Comparison of ENCODE assay signal across 28 cellular contexts in the genomic region with DNA sequence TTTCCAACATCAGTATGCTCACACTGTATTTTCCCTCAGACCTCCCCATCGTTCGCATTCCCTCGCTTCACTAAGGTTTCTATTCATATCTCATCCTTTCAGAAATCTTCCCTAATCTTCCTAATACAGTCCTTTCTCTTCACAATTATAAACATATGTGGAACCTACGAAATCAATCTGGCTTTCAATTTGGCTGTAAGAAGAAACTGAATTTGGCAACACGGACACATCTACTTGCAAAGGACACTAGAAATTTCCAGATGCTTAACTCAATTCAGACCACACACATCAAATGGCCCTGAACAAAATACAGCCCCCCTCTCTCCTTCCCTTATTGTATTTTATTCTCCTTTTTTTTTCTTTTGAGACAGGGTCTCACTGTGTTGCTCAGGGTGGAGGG. TPM values are rescaled to one million over a fixed set of nuclear protein-coding genes. Genes with fewer than 3 reads are reported as not detected.
DNase-seq lines count a peak whose midpoint lies in the region; ATAC-seq and TF ChIP-seq lines count a peak whose summit lies in the region.
"Had no signal": no experiment of that assay in that cellular context is flagged by ENCODE, and none has a peak within 500 bp of the region (broad histone marks: within the 10 kb centered on the region; RNA-seq: fewer than 3 reads in every experiment).

No MANE protein-coding gene starts in this region.

- no peaks in the 10 kb centered on the region for H3K36me3 ChIP-seq in mesendoderm (ENCODE audit: control insufficient read depth, insufficient read depth, low read length)

- H3K4me3 ChIP-seq in AG10803 (ENCODE audit: low read length) (no peak overlapping the region), mesendoderm (ENCODE audit: low read length) (no peak overlapping the region)
- H3K4me3 ChIP-seq: A549, GM12878, SJSA1 had no signal

- H3K14ac ChIP-seq in H9 (ENCODE audit: insufficient read depth, low read length): no peak overlapping the region

- H2BK15ac ChIP-seq in H9 (ENCODE audit: low read depth, low read length) (no peak overlapping the region), mesendoderm (replicated peaks; ENCODE audit: low read depth) (no peak overlapping the region)

- H3K27ac ChIP-seq in H9 (ENCODE audit: insufficient read length, low read depth, low read length) (no peak overlapping the region), mesendoderm (ENCODE audit: low read depth, low read length) (no peak overlapping the region)
- H3K27ac ChIP-seq: A549, SJSA1 had no signal

- TF ChIP-seq CTCF in AG10803 (conservative IDR thresholded peaks at IDR 0.05; ENCODE audit: low read length) (no peak), H9 (conservative IDR thresholded peaks at IDR 0.05) (no peak)

- intact Hi-C loops in dendritic cell treated with granulocyte-macrophage colony-stimulating factor and Interleukin-4, amounts not matched to agents 40 ng/mL and 50 ng/mL, for 4 days (cut with micrococcal nuclease): no loop called here

- no peaks in the 10 kb centered on the region for H3K27me3 ChIP-seq in H9 (ENCODE audit: insufficient read depth, low read length)
- no peaks in the 10 kb centered on the region for H3K27me3 ChIP-seq in mesendoderm (ENCODE audit: insufficient read depth, low read length, poor library complexity)
- H3K27me3 ChIP-seq: SJSA1 had no signal

- peaks cover 37 to 48% (median 46%) of the 10 kb centered on the region in 3 experiments for H3K36me3 Mint-ChIP-seq in H9 (ENCODE audit: insufficient read depth in 1 of 3, low read depth in 3 of 3)
- H3K36me3 Mint-ChIP-seq in dendritic cell treated with granulocyte-macrophage colony-stimulating factor and Interleukin-4, amounts not matched to agents 40 ng/mL and 50 ng/mL, for 4 days (ENCODE audit: low read depth): peaks cover 60% of the 10 kb centered on the region
- peaks cover 5% of the 10 kb centered on the region for H3K36me3 Mint-ChIP-seq in natural killer cell treated with Interleukin-12 subunit alpha and Interleukin-12 subunit beta and Interleukin-15 and Interleukin-18, amount 100 ng/mL, for 72 hours

- no peaks in the 10 kb centered on the region for H3K27me3 Mint-ChIP-seq in H9 (ENCODE audit: low read depth)
- H3K27me3 Mint-ChIP-seq in dendritic cell treated with granulocyte-macrophage colony-stimulating factor and Interleukin-4, amounts not matched to agents 40 ng/mL and 50 ng/mL, for 4 days: no peaks in the 10 kb centered on the region
- H3K27me3 Mint-ChIP-seq in natural killer cell treated with Interleukin-12 subunit alpha and Interleukin-12 subunit beta and Interleukin-15 and Interleukin-18, amount 100 ng/mL, for 72 hours: no peaks in the 10 kb centered on the region
- H3K27me3 Mint-ChIP-seq: CD4-positive, alpha-beta memory T cell had no signal

- H3K4me2 ChIP-seq in H9 (ENCODE audit: insufficient read depth, insufficient read length, low read length): no peak overlapping the region
- no peak overlapping the region for H3K4me2 ChIP-seq in mesendoderm (ENCODE audit: low read length)
- H3K4me2 ChIP-seq: A549 had no signal

- ATAC-seq in natural killer cell treated with Interleukin-12 subunit alpha and Interleukin-12 subunit beta and Interleukin-15 and Interleukin-18, amount 100 ng/mL, for 72 hours: no peak
- ATAC-seq in HG03565 (IDR thresholded peaks at IDR 0.05; ENCODE audit: unreplicated experiment) (no peak), GM21423 (IDR thresholded peaks at IDR 0.05; ENCODE audit: unreplicated experiment) (no peak)
- ATAC-seq: A549, GM12878 had no signal

- H4K91ac ChIP-seq in H9 (ENCODE audit: insufficient read length, low read depth, low read length): no peak overlapping the region

- H3K27ac Mint-ChIP-seq in H9: peak overlapping the region in 2 of 3 experiments; percentile 0 to 41; a peak in 5 of 7 replicates
- peak overlapping the region; percentile 47 for H3K27ac Mint-ChIP-seq in dendritic cell treated with granulocyte-macrophage colony-stimulating factor and Interleukin-4, amounts not matched to agents 40 ng/mL and 50 ng/mL, for 4 days
- peak overlapping the region in 1 of 2 donors; percentile 33 for H3K27ac Mint-ChIP-seq in natural killer cell treated with Interleukin-12 subunit alpha and Interleukin-12 subunit beta and Interleukin-15 and Interleukin-18, amount 100 ng/mL, for 72 hours

- no peaks in the 10 kb centered on the region for H3K9me3 ChIP-seq in H9 (ENCODE audit: control insufficient read depth, low read depth, low read length)
- H3K9me3 ChIP-seq: A549, SJSA1 had no signal

- H4K5ac ChIP-seq in H9 (ENCODE audit: insufficient read length, low read depth, low read length) (no peak overlapping the region), mesendoderm (ENCODE audit: low read length) (no peak overlapping the region)

- H2BK12ac ChIP-seq in H9 (ENCODE audit: insufficient read length, low read depth, low read length): no peak overlapping the region

- H3K23me2 ChIP-seq in H9 (ENCODE audit: insufficient read length, low read depth, low read length, poor library complexity, severe bottlenecking): no peaks in the 10 kb centered on the region

- DNase-seq in AG10803 (ENCODE audit: low read depth) (peak; percentile 45), H9 (no peak), fibroblast of the conjunctiva (ENCODE audit: low read depth) (peak; percentile 18), mesendoderm (no peak)
- no peak for DNase-seq in natural killer cell treated with Interleukin-12 subunit alpha and Interleukin-12 subunit beta and Interleukin-15 and Interleukin-18, amount 100 ng/mL, for 72 hours (ENCODE audit: low spot score)
- DNase-seq: C1 segment of cervical spinal cord; CD4-positive, alpha-beta memory T cell; COR-L47; EL; GDM1; GOT3; HCEC 1CT; Karpas-422; NCI-H1092; NCI-H1417 treated with DMSO at 0.1 percent for 48 hours; NCI-H1694 treated with DMSO at 0.1 percent for 48 hours; NCI-H2081; NCI-H2227 treated with DMSO at 0.1 percent for 48 hours; NCI-H526 treated with DMSO at 0.1 percent for 48 hours; Right ventricle myocardium superior; RPMI8226 had no signal

- peaks cover 10 to 16% of the 10 kb centered on the region in 2 experiments for H3K4me1 Mint-ChIP-seq in H9
- peaks cover 17% of the 10 kb centered on the region for H3K4me1 Mint-ChIP-seq in dendritic cell treated with granulocyte-macrophage colony-stimulating factor and Interleukin-4, amounts not matched to agents 40 ng/mL and 50 ng/mL, for 4 days (ENCODE audit: low read depth)
- peaks cover 7 to 11% of the 10 kb centered on the region in 2 donors for H3K4me1 Mint-ChIP-seq in natural killer cell treated with Interleukin-12 subunit alpha and Interleukin-12 subunit beta and Interleukin-15 and Interleukin-18, amount 100 ng/mL, for 72 hours (ENCODE audit: low read depth in 2 of 2)

- H3K9me3 Mint-ChIP-seq in H9: peaks cover 0 to under 1% of the 10 kb centered on the region in 2 experiments; a peak in 2 of 5 replicates
- H3K9me3 Mint-ChIP-seq in dendritic cell treated with granulocyte-macrophage colony-stimulating factor and Interleukin-4, amounts not matched to agents 40 ng/mL and 50 ng/mL, for 4 days: peaks cover 9% of the 10 kb centered on the region
- no peaks in the 10 kb centered on the region for H3K9me3 Mint-ChIP-seq in natural killer cell treated with Interleukin-12 subunit alpha and Interleukin-12 subunit beta and Interleukin-15 and Interleukin-18, amount 100 ng/mL, for 72 hours
- H3K9me3 Mint-ChIP-seq: CD4-positive, alpha-beta memory T cell had no signal

- H3K4ac ChIP-seq in H9 (ENCODE audit: low read depth, low read length) (no peak overlapping the region), mesendoderm (ENCODE audit: low read depth, low read length) (no peak overlapping the region)

- H2AK5ac ChIP-seq in H9 (ENCODE audit: insufficient read length, low read length) (no peak overlapping the region), mesendoderm (ENCODE audit: low read length) (no peak overlapping the region)

- no peak overlapping the region for H3K23ac ChIP-seq in H9 (ENCODE audit: insufficient read length, low read depth, low read length)
- no peak overlapping the region for H3K23ac ChIP-seq in mesendoderm (ENCODE audit: low read length)

- no peak overlapping the region for H3K4me3 Mint-ChIP-seq in H9
- no peak overlapping the region for H3K4me3 Mint-ChIP-seq in dendritic cell treated with granulocyte-macrophage colony-stimulating factor and Interleukin-4, amounts not matched to agents 40 ng/mL and 50 ng/mL, for 4 days
- H3K4me3 Mint-ChIP-seq in natural killer cell treated with Interleukin-12 subunit alpha and Interleukin-12 subunit beta and Interleukin-15 and Interleukin-18, amount 100 ng/mL, for 72 hours: no peak overlapping the region
- H3K4me3 Mint-ChIP-seq: CD4-positive, alpha-beta memory T cell had no signal

- H3T11ph ChIP-seq in H9 (ENCODE audit: low read length): no peak overlapping the region

- H3K18ac ChIP-seq in H9 (ENCODE audit: insufficient read length, low read depth, low read length): no peak overlapping the region
- H3K18ac ChIP-seq in mesendoderm (ENCODE audit: low read length): no peak overlapping the region

- no peaks in the 10 kb centered on the region for H4K20me1 ChIP-seq in H9 (ENCODE audit: control insufficient read depth, insufficient read depth, insufficient read length)

- no peak overlapping the region for H2BK5ac ChIP-seq in H9 (ENCODE audit: insufficient read length, low read length)
- no peak overlapping the region for H2BK5ac ChIP-seq in mesendoderm (ENCODE audit: low read length)

- H2AFZ ChIP-seq in H9 (ENCODE audit: low read length): no peak overlapping the region

- H3K79me2 ChIP-seq in H9 (ENCODE audit: insufficient read depth, low read length) (no peaks in the 10 kb centered on the region), mesendoderm (ENCODE audit: control insufficient read depth, insufficient read depth, low read length) (no peaks in the 10 kb centered on the region)

- H4K8ac ChIP-seq in H9 (replicated peaks; ENCODE audit: insufficient read length, low read depth, low read length): no peak overlapping the region
- no peak overlapping the region for H4K8ac ChIP-seq in mesendoderm (ENCODE audit: low read depth, low read length)

- 100% methylated on average over 3 of the region's 5 CpGs for WGBS in H9 (ENCODE audit: extremely low coverage, insufficient read length, low lambda C conversion rate)
- 100% methylated on average over 1 of the region's 5 CpGs for WGBS in mesendoderm (ENCODE audit: extremely low coverage, insufficient coverage, low lambda C conversion rate)

- H3K9ac ChIP-seq in H9 (ENCODE audit: extremely low read depth, insufficient read length, low read length): no peak overlapping the region
- H3K9ac ChIP-seq in mesendoderm (ENCODE audit: low read length): no peak overlapping the region

- H3K56ac ChIP-seq in H9 (ENCODE audit: insufficient read length, low read depth, low read length) (no peak overlapping the region), mesendoderm (ENCODE audit: low read length) (no peak overlapping the region)

- H3K4me1 ChIP-seq in H9 (ENCODE audit: insufficient read depth, low read length) (no peaks in the 10 kb centered on the region; the same call in 1 of the 2 replicates), mesendoderm (ENCODE audit: control insufficient read depth, low read depth, low read length) (no peaks in the 10 kb centered on the region)
- H3K4me1 ChIP-seq: A549, SJSA1 had no signal

- H2BK20ac ChIP-seq in H9 (ENCODE audit: low read depth, low read length, poor library complexity, severe bottlenecking): no peak overlapping the region

- peaks cover 2% of the 10 kb centered on the region for H3K79me1 ChIP-seq in H9 (ENCODE audit: insufficient read depth, low read depth, low read length, poor library complexity, severe bottlenecking)
- H3K79me1 ChIP-seq in mesendoderm (ENCODE audit: low read length): peaks cover 2% of the 10 kb centered on the region

- H2BK120ac ChIP-seq in H9 (ENCODE audit: low read depth, low read length, poor library complexity, severe bottlenecking) (no peak overlapping the region), mesendoderm (ENCODE audit: low read depth, low read length) (no peak overlapping the region)

RNA-seq across cellular contexts. Expression of a gene that starts 39.1 kb away (rescaled TPM):
- total RNA-seq in H9 (2021): not detected in 2 replicates
- total RNA-seq in natural killer cell treated with Interleukin-12 subunit alpha and Interleukin-12 subunit beta and Interleukin-15 and Interleukin-18, amount 100 ng/mL, for 72 hours: under 1 TPM in 1 of 2 donors, not detected in 1; 0.81 TPM
- polyA plus RNA-seq in mesendoderm (2013, experiment 1 of 2): not detected
- polyA plus RNA-seq in mesendoderm (2013, experiment 2 of 2): not detected
- total RNA-seq: GM12878, HT-29 had no signal

RNA-seq across cellular contexts. Expression of a gene that starts 54.9 kb away (rescaled TPM):
- total RNA-seq in H9 (2021): 108 and 110 TPM in 2 replicates
- 10 to 100 TPM; 51.4 to 53.2 TPM for total RNA-seq in natural killer cell treated with Interleukin-12 subunit alpha and Interleukin-12 subunit beta and Interleukin-15 and Interleukin-18, amount 100 ng/mL, for 72 hours
- 31.0 TPM for polyA plus RNA-seq in mesendoderm (2013, experiment 1 of 2)
- polyA plus RNA-seq in mesendoderm (2013, experiment 2 of 2): 28.9 TPM

RNA-seq across cellular contexts. Expression of a gene that starts 59.3 kb away (rescaled TPM):
- total RNA-seq in H9 (2021): 12.4 and 14.1 TPM in 2 replicates
- 10 to 100 TPM; 10.1 to 12.7 TPM for total RNA-seq in natural killer cell treated with Interleukin-12 subunit alpha and Interleukin-12 subunit beta and Interleukin-15 and Interleukin-18, amount 100 ng/mL, for 72 hours
- 21.3 TPM for polyA plus RNA-seq in mesendoderm (2013, experiment 1 of 2)
- 19.9 TPM for polyA plus RNA-seq in mesendoderm (2013, experiment 2 of 2)

Comparison
In these comparisons a context has a peak if more than half of its experiments do, and no peak if none do; other contexts are left out.
1. DNase-seq: peak in AG10803 (single experiment) and fibroblast of the conjunctiva (single experiment); none in H9 (single experiment), natural killer cell treated with Interleukin-12 subunit alpha and Interleukin-12 subunit beta and Interleukin-15 and Interleukin-18, amount 100 ng/mL, for 72 hours (single experiment) and mesendoderm (single experiment).